Comparison of ENCODE assay signal across 1 cellular context in the genomic region with DNA sequence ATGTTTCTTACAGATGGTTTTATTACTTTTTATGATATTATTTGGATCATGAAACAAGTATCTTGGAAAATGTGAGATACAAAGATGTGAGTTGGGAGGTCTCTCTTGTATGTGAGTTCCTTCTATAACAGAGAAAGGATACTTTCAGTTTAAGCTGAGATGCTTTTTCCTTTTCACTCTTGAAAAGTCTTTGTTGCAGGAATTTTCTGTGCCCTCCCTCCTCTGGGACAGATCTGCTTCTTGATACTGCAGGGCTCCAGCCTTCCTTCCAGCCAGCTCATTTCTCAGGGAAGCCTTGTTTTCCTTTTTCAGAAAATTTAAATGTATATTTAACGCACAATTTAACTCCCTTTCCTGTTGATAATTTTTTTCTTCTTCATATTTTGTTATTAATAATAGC.
TF ChIP-seq lines count a peak whose summit lies in the region.

No MANE protein-coding gene starts in this region.

TF ChIP-seq in H1, 55 proteins besides CTCF, POLR2A, EP300 and RAD21:
- TF ChIP-seq, protein P1, sequence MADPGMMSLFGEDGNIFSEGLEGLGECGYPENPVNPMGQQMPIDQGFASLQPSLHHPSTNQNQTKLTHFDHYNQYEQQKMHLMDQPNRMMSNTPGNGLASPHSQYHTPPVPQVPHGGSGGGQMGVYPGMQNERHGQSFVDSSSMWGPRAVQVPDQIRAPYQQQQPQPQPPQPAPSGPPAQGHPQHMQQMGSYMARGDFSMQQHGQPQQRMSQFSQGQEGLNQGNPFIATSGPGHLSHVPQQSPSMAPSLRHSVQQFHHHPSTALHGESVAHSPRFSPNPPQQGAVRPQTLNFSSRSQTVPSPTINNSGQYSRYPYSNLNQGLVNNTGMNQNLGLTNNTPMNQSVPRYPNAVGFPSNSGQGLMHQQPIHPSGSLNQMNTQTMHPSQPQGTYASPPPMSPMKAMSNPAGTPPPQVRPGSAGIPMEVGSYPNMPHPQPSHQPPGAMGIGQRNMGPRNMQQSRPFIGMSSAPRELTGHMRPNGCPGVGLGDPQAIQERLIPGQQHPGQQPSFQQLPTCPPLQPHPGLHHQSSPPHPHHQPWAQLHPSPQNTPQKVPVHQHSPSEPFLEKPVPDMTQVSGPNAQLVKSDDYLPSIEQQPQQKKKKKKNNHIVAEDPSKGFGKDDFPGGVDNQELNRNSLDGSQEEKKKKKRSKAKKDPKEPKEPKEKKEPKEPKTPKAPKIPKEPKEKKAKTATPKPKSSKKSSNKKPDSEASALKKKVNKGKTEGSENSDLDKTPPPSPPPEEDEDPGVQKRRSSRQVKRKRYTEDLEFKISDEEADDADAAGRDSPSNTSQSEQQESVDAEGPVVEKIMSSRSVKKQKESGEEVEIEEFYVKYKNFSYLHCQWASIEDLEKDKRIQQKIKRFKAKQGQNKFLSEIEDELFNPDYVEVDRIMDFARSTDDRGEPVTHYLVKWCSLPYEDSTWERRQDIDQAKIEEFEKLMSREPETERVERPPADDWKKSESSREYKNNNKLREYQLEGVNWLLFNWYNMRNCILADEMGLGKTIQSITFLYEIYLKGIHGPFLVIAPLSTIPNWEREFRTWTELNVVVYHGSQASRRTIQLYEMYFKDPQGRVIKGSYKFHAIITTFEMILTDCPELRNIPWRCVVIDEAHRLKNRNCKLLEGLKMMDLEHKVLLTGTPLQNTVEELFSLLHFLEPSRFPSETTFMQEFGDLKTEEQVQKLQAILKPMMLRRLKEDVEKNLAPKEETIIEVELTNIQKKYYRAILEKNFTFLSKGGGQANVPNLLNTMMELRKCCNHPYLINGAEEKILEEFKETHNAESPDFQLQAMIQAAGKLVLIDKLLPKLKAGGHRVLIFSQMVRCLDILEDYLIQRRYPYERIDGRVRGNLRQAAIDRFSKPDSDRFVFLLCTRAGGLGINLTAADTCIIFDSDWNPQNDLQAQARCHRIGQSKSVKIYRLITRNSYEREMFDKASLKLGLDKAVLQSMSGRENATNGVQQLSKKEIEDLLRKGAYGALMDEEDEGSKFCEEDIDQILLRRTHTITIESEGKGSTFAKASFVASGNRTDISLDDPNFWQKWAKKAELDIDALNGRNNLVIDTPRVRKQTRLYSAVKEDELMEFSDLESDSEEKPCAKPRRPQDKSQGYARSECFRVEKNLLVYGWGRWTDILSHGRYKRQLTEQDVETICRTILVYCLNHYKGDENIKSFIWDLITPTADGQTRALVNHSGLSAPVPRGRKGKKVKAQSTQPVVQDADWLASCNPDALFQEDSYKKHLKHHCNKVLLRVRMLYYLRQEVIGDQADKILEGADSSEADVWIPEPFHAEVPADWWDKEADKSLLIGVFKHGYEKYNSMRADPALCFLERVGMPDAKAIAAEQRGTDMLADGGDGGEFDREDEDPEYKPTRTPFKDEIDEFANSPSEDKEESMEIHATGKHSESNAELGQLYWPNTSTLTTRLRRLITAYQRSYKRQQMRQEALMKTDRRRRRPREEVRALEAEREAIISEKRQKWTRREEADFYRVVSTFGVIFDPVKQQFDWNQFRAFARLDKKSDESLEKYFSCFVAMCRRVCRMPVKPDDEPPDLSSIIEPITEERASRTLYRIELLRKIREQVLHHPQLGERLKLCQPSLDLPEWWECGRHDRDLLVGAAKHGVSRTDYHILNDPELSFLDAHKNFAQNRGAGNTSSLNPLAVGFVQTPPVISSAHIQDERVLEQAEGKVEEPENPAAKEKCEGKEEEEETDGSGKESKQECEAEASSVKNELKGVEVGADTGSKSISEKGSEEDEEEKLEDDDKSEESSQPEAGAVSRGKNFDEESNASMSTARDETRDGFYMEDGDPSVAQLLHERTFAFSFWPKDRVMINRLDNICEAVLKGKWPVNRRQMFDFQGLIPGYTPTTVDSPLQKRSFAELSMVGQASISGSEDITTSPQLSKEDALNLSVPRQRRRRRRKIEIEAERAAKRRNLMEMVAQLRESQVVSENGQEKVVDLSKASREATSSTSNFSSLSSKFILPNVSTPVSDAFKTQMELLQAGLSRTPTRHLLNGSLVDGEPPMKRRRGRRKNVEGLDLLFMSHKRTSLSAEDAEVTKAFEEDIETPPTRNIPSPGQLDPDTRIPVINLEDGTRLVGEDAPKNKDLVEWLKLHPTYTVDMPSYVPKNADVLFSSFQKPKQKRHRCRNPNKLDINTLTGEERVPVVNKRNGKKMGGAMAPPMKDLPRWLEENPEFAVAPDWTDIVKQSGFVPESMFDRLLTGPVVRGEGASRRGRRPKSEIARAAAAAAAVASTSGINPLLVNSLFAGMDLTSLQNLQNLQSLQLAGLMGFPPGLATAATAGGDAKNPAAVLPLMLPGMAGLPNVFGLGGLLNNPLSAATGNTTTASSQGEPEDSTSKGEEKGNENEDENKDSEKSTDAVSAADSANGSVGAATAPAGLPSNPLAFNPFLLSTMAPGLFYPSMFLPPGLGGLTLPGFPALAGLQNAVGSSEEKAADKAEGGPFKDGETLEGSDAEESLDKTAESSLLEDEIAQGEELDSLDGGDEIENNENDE (IDR thresholded peaks at IDR 0.05; ENCODE audit: insufficient replicate concordance, low read length), result no peak
- TF ChIP-seq RBBP5 (IDR thresholded peaks at IDR 0.05; ENCODE audit: borderline replicate concordance, low read depth, low read length), result no peak
TF ChIP-seq in H1: peak in this region for 0.
